In genomic region chr9:94655739-94656138, GRCh38 we compare ENCODE assay signal across 9 cellular contexts. TPM values are rescaled to one million over a fixed set of nuclear protein-coding genes. Genes with fewer than 3 reads are reported as not detected.
DNase-seq lines count a peak whose midpoint lies in the region; ATAC-seq and TF ChIP-seq lines count a peak whose summit lies in the region.
"Had no signal": no experiment of that assay in that cellular context is flagged by ENCODE, and none has a peak within 500 bp of the region (broad histone marks: within the 10 kb centered on the region; RNA-seq: fewer than 3 reads in every experiment).

No MANE protein-coding gene starts in this region.

- H3K27me3 Mint-ChIP-seq in memory B cell: no peaks in the 10 kb centered on the region

- H3K9ac ChIP-seq in BLaER1 (peak overlapping the region; percentile 80), SU-DHL-6 (ENCODE audit: low read length) (peak overlapping the region; percentile 13; the same call in 1 of the 2 replicates)

- H3K9me2 ChIP-seq in SU-DHL-6 (replicated peaks; ENCODE audit: insufficient read depth, low read length): no peaks in the 10 kb centered on the region

- DNase-seq in memory B cell (ENCODE audit: low spot score in 2 of 2) (peak in 1 of 2 donors; percentile 13), left cardiac atrium (no peak), GM03348 (ENCODE audit: low spot score) (no peak), GM13976 (ENCODE audit: low spot score) (no peak)

- H3K27me3 ChIP-seq in BLaER1 (no peaks in the 10 kb centered on the region), SU-DHL-6 (ENCODE audit: low read length) (no peaks in the 10 kb centered on the region)

- H4K20me1 ChIP-seq in BLaER1 (no peaks in the 10 kb centered on the region), SU-DHL-6 (ENCODE audit: low read depth, low read length) (no peaks in the 10 kb centered on the region)

- peak overlapping the region; percentile 55 for H3K4me3 ChIP-seq in BLaER1
- H3K4me3 ChIP-seq in SU-DHL-6 (ENCODE audit: insufficient read depth, low read length, poor library complexity, severe bottlenecking): no peak overlapping the region

- H3K27ac ChIP-seq in BLaER1 (peak overlapping the region; percentile 87), SU-DHL-6 (ENCODE audit: low read depth, low read length) (no peak overlapping the region)

- H3K4me1 ChIP-seq in BLaER1: peaks cover 38% of the 10 kb centered on the region

- ATAC-seq in GM19463 (IDR thresholded peaks at IDR 0.05; ENCODE audit: unreplicated experiment) (peak; percentile 24), memory B cell (ENCODE audit: low read depth) (peak; percentile 14), left cardiac atrium (no peak), HG02885 (IDR thresholded peaks at IDR 0.05; ENCODE audit: poor library complexity, unreplicated experiment) (no peak)

- intact Hi-C loops in left cardiac atrium (cut with DNase I): no loop called here

- no peaks in the 10 kb centered on the region for H3K9me3 Mint-ChIP-seq in memory B cell
- H3K9me3 Mint-ChIP-seq: mesothelial cell of epicardium had no signal

- H3K9me3 ChIP-seq in BLaER1 (no peaks in the 10 kb centered on the region), SU-DHL-6 (ENCODE audit: insufficient read depth, low read length) (no peaks in the 10 kb centered on the region)

- no peaks in the 10 kb centered on the region for H3K36me3 ChIP-seq in BLaER1
- H3K36me3 ChIP-seq in SU-DHL-6 (ENCODE audit: low read length): no peaks in the 10 kb centered on the region

- H3K79me2 ChIP-seq in SU-DHL-6 (ENCODE audit: insufficient read depth, low read length): no peaks in the 10 kb centered on the region

- in situ Hi-C loops in GM13976 (cut with MboI; ENCODE audit: low sequenced_read_pairs, unreplicated experiment): no loop called here

- TF ChIP-seq CTCF in SU-DHL-6 (IDR thresholded peaks at IDR 0.05; ENCODE audit: insufficient read depth, low read length, poor library complexity, severe bottlenecking): no peak
- TF ChIP-seq CTCF in GM13976 (IDR thresholded peaks at IDR 0.05; ENCODE audit: borderline replicate concordance, control extremely low read depth, extremely low read depth, insufficient read depth, missing control alignments): no peak

- peak overlapping the region; percentile 93 for H3K27ac Mint-ChIP-seq in memory B cell
- H3K27ac Mint-ChIP-seq: mesothelial cell of epicardium had no signal

- H3F3A ChIP-seq in SU-DHL-6 (ENCODE audit: insufficient read depth): no peaks in the 10 kb centered on the region

- peak overlapping the region; percentile 49 for H2AFZ ChIP-seq in SU-DHL-6 (ENCODE audit: low read depth, low read length, severe bottlenecking)

- peaks cover 14% of the 10 kb centered on the region for H3K4me1 Mint-ChIP-seq in memory B cell
- H3K4me1 Mint-ChIP-seq: mesothelial cell of epicardium had no signal

- no peaks in the 10 kb centered on the region for H3K36me3 Mint-ChIP-seq in memory B cell
- H3K36me3 Mint-ChIP-seq: mesothelial cell of epicardium had no signal

- peak overlapping the region; percentile 95 for H3K4me2 ChIP-seq in BLaER1
- peak overlapping the region; percentile 49 for H3K4me2 ChIP-seq in SU-DHL-6 (ENCODE audit: low read depth, low read length, poor library complexity, severe bottlenecking)

- peak overlapping the region; percentile 86 for H3K4me3 Mint-ChIP-seq in memory B cell
- H3K4me3 Mint-ChIP-seq: mesothelial cell of epicardium had no signal

RNA-seq across cellular contexts. Expression of gene FBP1, which starts 16.4 kb away (rescaled TPM):
- 1 to 10 TPM; 3.4 to 3.5 TPM for total RNA-seq in left cardiac atrium

Comparison
In these comparisons a context has a peak if more than half of its experiments do, and no peak if none do; other contexts are left out.
1. ATAC-seq: peak in GM19463 (single experiment) and memory B cell (single experiment); none in left cardiac atrium (0 of 2) and HG02885 (single experiment).